ENCODE assay signal across 9 cellular contexts in the genomic region with DNA sequence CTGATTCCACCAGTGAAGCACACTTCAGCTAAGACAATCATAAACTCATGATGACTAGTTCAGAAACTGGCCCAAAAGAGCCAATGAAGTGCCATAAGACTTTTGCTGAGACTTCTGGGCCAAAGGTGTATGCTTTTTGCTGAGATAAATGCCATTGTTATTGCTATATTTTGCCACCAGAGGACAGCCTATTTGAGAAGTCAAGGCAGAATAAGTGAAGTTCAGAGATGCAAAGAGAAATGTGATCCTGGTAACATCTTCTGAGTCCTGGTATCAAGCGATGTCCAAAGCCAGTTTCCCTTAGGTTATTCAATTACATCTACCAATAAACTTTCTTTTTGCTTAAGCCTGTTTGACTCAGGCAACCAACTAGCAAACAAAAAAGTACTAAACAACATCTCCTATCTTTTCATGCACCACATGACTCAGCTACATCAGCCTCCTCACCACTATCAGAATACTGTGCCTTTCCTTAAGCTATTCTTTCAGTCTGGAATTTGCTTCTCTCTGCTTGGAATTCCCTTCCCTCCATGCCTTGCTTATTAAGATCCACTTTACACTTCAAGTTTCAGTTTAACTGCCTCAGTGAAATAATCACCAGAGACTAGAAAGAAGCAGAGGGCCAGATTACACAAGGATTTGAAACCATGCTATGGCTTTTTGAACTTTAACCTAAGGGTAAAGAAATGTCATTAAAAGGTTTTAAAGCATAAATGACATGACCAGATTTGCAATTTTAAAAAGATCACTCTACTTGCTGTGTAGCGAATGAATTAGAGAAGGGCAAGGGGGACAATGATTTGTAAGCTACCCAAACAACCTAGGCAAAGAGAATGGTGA. TPM values are rescaled to one million over a fixed set of nuclear protein-coding genes. Genes with fewer than 3 reads are reported as not detected.
DNase-seq lines count a peak whose midpoint lies in the region; ATAC-seq and TF ChIP-seq lines count a peak whose summit lies in the region.
"Had no signal": no experiment of that assay in that cellular context is flagged by ENCODE, and none has a peak within 500 bp of the region (broad histone marks: within the 10 kb centered on the region; RNA-seq: fewer than 3 reads in every experiment).

No MANE protein-coding gene starts in this region.

- H3K36me3 Mint-ChIP-seq in naive B cell = peaks cover 0 to 10% of the 10 kb centered on the region in 2 donors

- H3K4me1 Mint-ChIP-seq in naive B cell = no peaks in the 10 kb centered on the region

- peak; percentile 67 for DNase-seq in DMS53 (lab: John Stamatoyannopoulos, UW)
- peak; percentile 39 for DNase-seq in HT-29 (ENCODE audit: low spot score)
- DNase-seq in astrocyte of the spinal cord (ENCODE audit: low read depth, low spot score) = peak; percentile 46
- DNase-seq in naive B cell = no peak
- no peak for DNase-seq in hepatic stellate cell (ENCODE audit: low spot score)
- DNase-seq in activated naive CD4-positive, alpha-beta T cell treated with anti-CD3 and anti-CD28 coated beads, Interleukin-2, amount 50 U/mL, for 16 hours = no peak

- peaks cover 3 to 17% (median 8%) of the 10 kb centered on the region in 7 donors for H3K9me3 Mint-ChIP-seq in naive B cell

- H3K4me3 ChIP-seq in astrocyte of the spinal cord (ENCODE audit: low read depth, low read length) = no peak overlapping the region
- H3K4me3 ChIP-seq: SJCRH30 had no signal

- H3K27me3 Mint-ChIP-seq in naive B cell = peaks cover 6 to 16% (median 8%) of the 10 kb centered on the region in 3 donors

- no peak overlapping the region for H3K27ac Mint-ChIP-seq in naive B cell

- in situ Hi-C loops in astrocyte of the spinal cord (cut with HindIII; ENCODE audit: low sequenced_read_pairs) = no loop called here

- TF ChIP-seq CTCF in astrocyte of the spinal cord (IDR thresholded peaks at IDR 0.05; ENCODE audit: low read depth, low read length) = peak; percentile 61

- peak; percentile 28 to 52 for ATAC-seq in naive B cell (ENCODE audit: low read depth in 2 of 2)
- ATAC-seq in HG02798 (IDR thresholded peaks at IDR 0.05; ENCODE audit: poor library complexity, unreplicated experiment) = no peak
- ATAC-seq in GM18520 (IDR thresholded peaks at IDR 0.05; ENCODE audit: unreplicated experiment) = no peak

- H3K4me3 Mint-ChIP-seq in naive B cell = no peak overlapping the region

RNA-seq across cellular contexts. Expression of a gene that starts 14.0 kb away (rescaled TPM):
- 24.4 and 27.1 TPM in 2 replicates for total RNA-seq in HT-29 (2014; rRNA removed; shearing (Covaris generic))
- 10 to 100 TPM; 11.5 to 18.7 (median 14.5) TPM for polyA plus RNA-seq in naive B cell (ENCODE audit: low read depth in 6 of 6)

Comparison
In these comparisons a context has a peak if more than half of its experiments do, and no peak if none do; other contexts are left out.
1. DNase-seq: peak in DMS53 (single experiment), HT-29 (single experiment) and astrocyte of the spinal cord (single experiment); none in naive B cell (single experiment), hepatic stellate cell (single experiment) and activated naive CD4-positive, alpha-beta T cell treated with anti-CD3 and anti-CD28 coated beads, Interleukin-2, amount 50 U/mL, for 16 hours (single experiment).
2. ATAC-seq: peak in naive B cell (2 of 2); none in HG02798 (single experiment) and GM18520 (single experiment).